In genomic region chr7:1454471-1455065, GRCh38 we compare ENCODE assay signal across 12 cellular contexts. TPM values are rescaled to one million over a fixed set of nuclear protein-coding genes. Genes with fewer than 3 reads are reported as not detected.
DNase-seq lines count a peak whose midpoint lies in the region; ATAC-seq and TF ChIP-seq lines count a peak whose summit lies in the region.
"Had no signal": no experiment of that assay in that cellular context is flagged by ENCODE, and none has a peak within 500 bp of the region (broad histone marks: within the 10 kb centered on the region; RNA-seq: fewer than 3 reads in every experiment).

No MANE protein-coding gene starts in this region.

- H3K14ac ChIP-seq in neuronal stem cell (ENCODE audit: low read length), result peak overlapping the region; percentile 21

- H3K36me3 ChIP-seq in BLaER1 (no peaks in the 10 kb centered on the region), neuronal stem cell (replicated peaks in 1 of 2; ENCODE audit: control insufficient read depth in 2 of 2, insufficient read depth in 2 of 2, low read length in 2 of 2) (no peaks in the 10 kb centered on the region)
- H3K36me3 ChIP-seq: MG63 had no signal

- H2BK120ac ChIP-seq in neuronal stem cell (ENCODE audit: low read depth, low read length), result no peak overlapping the region

- no CpG with 5 or more reads among the region's 20 CpGs for WGBS in neuronal stem cell (ENCODE audit: extremely low coverage in 2 of 2, insufficient read length in 2 of 2, insufficient replicate concordance in 1 of 2), 2 donors

- peak overlapping the region; percentile 87 for H2BK15ac ChIP-seq in neuronal stem cell (ENCODE audit: low read length)

- no peak overlapping the region for H3K4me3 ChIP-seq in BLaER1
- H3K4me3 ChIP-seq in neuronal stem cell (ENCODE audit: low read length in 2 of 2), result no peak overlapping the region
- H3K4me3 ChIP-seq: MG63 had no signal

- peak overlapping the region; percentile 30; the same call in 1 of the 2 replicates for H3K4me2 ChIP-seq in BLaER1
- no peak overlapping the region for H3K4me2 ChIP-seq in neuronal stem cell (ENCODE audit: insufficient read depth, low read length, poor library complexity, severe bottlenecking)

- no peak overlapping the region for H3K4me3 Mint-ChIP-seq in glutamatergic neuron (ENCODE audit: unreplicated experiment)
- H3K4me3 Mint-ChIP-seq: T-helper 2 cell treated with Interferon-gamma antibody and Interleukin-4, amounts not matched to agents 5 μg/mL and 100 μg/mL, for 36 hours had no signal

- H3K27me3 ChIP-seq in BLaER1 (peaks cover 22% of the 10 kb centered on the region), neuronal stem cell (ENCODE audit: control insufficient read depth in 3 of 3, insufficient read depth in 3 of 3, low read depth in 1 of 3, low read length in 3 of 3) (no peaks in the 10 kb centered on the region)
- H3K27me3 ChIP-seq: MG63 had no signal

- no peak overlapping the region for H3K9ac ChIP-seq in BLaER1
- peak overlapping the region; percentile 70 for H3K9ac ChIP-seq in neuronal stem cell (ENCODE audit: low read depth, low read length, poor library complexity)

- H3K4me1 ChIP-seq in BLaER1, result peaks cover 67% of the 10 kb centered on the region
- peaks cover 27 to 47% of the 10 kb centered on the region in 2 donors for H3K4me1 ChIP-seq in neuronal stem cell (ENCODE audit: control insufficient read depth in 2 of 2, insufficient read depth in 1 of 2, low read depth in 1 of 2, low read length in 2 of 2)

- DNase-seq in astrocyte of the hippocampus (ENCODE audit: low read depth, low spot score) (peak; percentile 26), glutamatergic neuron (peak; percentile 55), neuronal stem cell (ENCODE audit: low spot score) (no peak), KG1 (lab: John Stamatoyannopoulos, UW) (no peak), activated gamma-delta T cell (lab: John Stamatoyannopoulos, UW) (no peak)
- no peak for DNase-seq in activated T-cell treated with anti-CD3 and anti-CD28 coated beads, Interleukin-2, amount 50 U/mL, for 48 hours
- DNase-seq: MG63; naive thymus-derived CD4-positive, alpha-beta T cell; NCI-H526 treated with DMSO at 0.1 percent for 48 hours had no signal

- H3K9me3 Mint-ChIP-seq in glutamatergic neuron (ENCODE audit: unreplicated experiment), result no peaks in the 10 kb centered on the region
- H3K9me3 Mint-ChIP-seq: naive thymus-derived CD4-positive, alpha-beta T cell; T-helper 2 cell treated with Interferon-gamma antibody and Interleukin-4, amounts not matched to agents 5 μg/mL and 100 μg/mL, for 36 hours had no signal

- H3K36me3 Mint-ChIP-seq in glutamatergic neuron (ENCODE audit: unreplicated experiment), result no peaks in the 10 kb centered on the region
- H3K36me3 Mint-ChIP-seq: naive thymus-derived CD4-positive, alpha-beta T cell had no signal

- peaks cover 13% of the 10 kb centered on the region for H3K4me1 Mint-ChIP-seq in glutamatergic neuron (ENCODE audit: low read depth, unreplicated experiment)

- no peak overlapping the region for H3K27ac ChIP-seq in BLaER1
- H3K27ac ChIP-seq in neuronal stem cell (replicated peaks; ENCODE audit: low read length), result no peak overlapping the region

- H3K27me3 Mint-ChIP-seq in glutamatergic neuron (ENCODE audit: unreplicated experiment), result peaks cover 6% of the 10 kb centered on the region

- peak overlapping the region; percentile 95 for H2AK5ac ChIP-seq in neuronal stem cell (ENCODE audit: low read depth, low read length)

- no peak overlapping the region for H2BK12ac ChIP-seq in neuronal stem cell (ENCODE audit: low read length)

- no peak overlapping the region for H2BK5ac ChIP-seq in neuronal stem cell (ENCODE audit: low read length)

- no peak overlapping the region for H4K91ac ChIP-seq in neuronal stem cell (ENCODE audit: low read depth, low read length, poor library complexity)

- H3K4ac ChIP-seq in neuronal stem cell (ENCODE audit: low read length), result peak overlapping the region; percentile 23

- peak overlapping the region; percentile 74 for H2AFZ ChIP-seq in neuronal stem cell (ENCODE audit: low read length)

- ATAC-seq in GM21447 (IDR thresholded peaks at IDR 0.05; ENCODE audit: unreplicated experiment), result no peak
- ATAC-seq: naive thymus-derived CD4-positive, alpha-beta T cell had no signal

- no peaks in the 10 kb centered on the region for H3K9me3 ChIP-seq in BLaER1
- no peaks in the 10 kb centered on the region for H3K9me3 ChIP-seq in neuronal stem cell (replicated peaks in 1 of 2; ENCODE audit: control insufficient read depth in 2 of 2, insufficient read depth in 1 of 2, low read depth in 1 of 2, low read length in 2 of 2)
- H3K9me3 ChIP-seq: MG63 had no signal

- H3K23ac ChIP-seq in neuronal stem cell (ENCODE audit: low read depth, low read length, poor library complexity), result peak overlapping the region; percentile 73

- no peak for TF ChIP-seq CTCF in glutamatergic neuron (IDR thresholded peaks at IDR 0.05; ENCODE audit: partially characterized antibody, unreplicated experiment)

- H4K20me1 ChIP-seq in BLaER1, result peaks cover 28% of the 10 kb centered on the region

- no peak overlapping the region for H4K8ac ChIP-seq in neuronal stem cell (ENCODE audit: low read depth, low read length)

- no peak overlapping the region for H3K27ac Mint-ChIP-seq in glutamatergic neuron (ENCODE audit: unreplicated experiment)
- H3K27ac Mint-ChIP-seq: naive thymus-derived CD4-positive, alpha-beta T cell; T-helper 2 cell treated with Interferon-gamma antibody and Interleukin-4, amounts not matched to agents 5 μg/mL and 100 μg/mL, for 36 hours had no signal

- peaks cover 18% of the 10 kb centered on the region for H3K79me1 ChIP-seq in neuronal stem cell (ENCODE audit: low read depth, low read length)

- peak overlapping the region; percentile 65 for H3K18ac ChIP-seq in neuronal stem cell (ENCODE audit: low read length)

RNA-seq across cellular contexts. Expression of gene MICALL2, which starts 4.7 kb away (rescaled TPM):
- total RNA-seq in glutamatergic neuron (ENCODE audit: unreplicated experiment), result 28.0 TPM
- 9.4 TPM for polyA plus RNA-seq in neuronal stem cell (2013, experiment 1 of 2)
- 10.1 TPM for polyA plus RNA-seq in neuronal stem cell (2013, experiment 2 of 2)

RNA-seq across cellular contexts. Expression of gene INTS1, which starts 49.6 kb away (rescaled TPM):
- total RNA-seq in glutamatergic neuron (ENCODE audit: unreplicated experiment), result 108 TPM
- 25.3 TPM for polyA plus RNA-seq in neuronal stem cell (2013, experiment 1 of 2)
- 24.4 TPM for polyA plus RNA-seq in neuronal stem cell (2013, experiment 2 of 2)

Comparison
In these comparisons a context has a peak if more than half of its experiments do, and no peak if none do; other contexts are left out.
1. DNase-seq: peak in astrocyte of the hippocampus (single experiment) and glutamatergic neuron (single experiment); none in neuronal stem cell (single experiment), KG1 (single experiment), activated gamma-delta T cell (single experiment) and activated T-cell treated with anti-CD3 and anti-CD28 coated beads, Interleukin-2, amount 50 U/mL, for 48 hours (0 of 2).